Comparison of ENCODE assay signal across 18 cellular contexts in genomic region chr11:74673956-74674355, GRCh38. TPM values are rescaled to one million over a fixed set of nuclear protein-coding genes. Genes with fewer than 3 reads are reported as not detected.
DNase-seq lines count a peak whose midpoint lies in the region; ATAC-seq and TF ChIP-seq lines count a peak whose summit lies in the region.
"Had no signal": no experiment of that assay in that cellular context is flagged by ENCODE, and none has a peak within 500 bp of the region (broad histone marks: within the 10 kb centered on the region; RNA-seq: fewer than 3 reads in every experiment).

No MANE protein-coding gene starts in this region.

- CTCF ChIA-PET in IMR-90 (lab: Yijun Ruan, JAX), result interaction anchor here (3.0 kb wide), 1 partner anchor 28 kb away, joined by 11 read pairs; no protein-coding TSS in a partner anchor
- CTCF ChIA-PET in activated CD4-positive, alpha-beta memory T cell treated with anti-CD3 and anti-CD28 coated beads, Interleukin-2, amount 10 ng/mL, durations not matched to agents 7 days and 5 days (lab: Charles Lee), result no interaction called here

- BruUV-seq in IMR-90 (replicated peaks; lab: Mats Ljungman, UMichigan), result no TSS peak

- TF ChIP-seq RAD21 in IMR-90 (IDR thresholded peaks at IDR 0.05; ENCODE audit: low read length), result no peak

- H3K27ac ChIP-seq in IMR-90 (ENCODE audit: insufficient read depth, low read length), result peak overlapping the region; percentile 89
- peak overlapping the region; percentile 99 for H3K27ac ChIP-seq in brain microvascular endothelial cell
- peak overlapping the region in 3 of 8 donors; percentile 37 to 71 (median 68) for H3K27ac ChIP-seq in spleen
- H3K27ac ChIP-seq: BLaER1 treated with 17β-estradiol and CSF1 and Interleukin-3, amounts not matched to agents 10 nM and 100 nM; WERI-Rb-1 had no signal

- H4K5ac ChIP-seq in IMR-90 (ENCODE audit: low read depth, low read length), result peak overlapping the region; percentile 78

- H4K20me1 ChIP-seq in IMR-90 (ENCODE audit: insufficient read depth, low read length), result no peaks in the 10 kb centered on the region
- H4K20me1 ChIP-seq: BLaER1 treated with 17β-estradiol and CSF1 and Interleukin-3, amounts not matched to agents 10 nM and 100 nM had no signal

- peak overlapping the region; percentile 98 for H2BK5ac ChIP-seq in IMR-90 (ENCODE audit: low read depth, low read length, poor library complexity, severe bottlenecking)

- H3K14ac ChIP-seq in IMR-90 (replicated peaks; ENCODE audit: low read depth, low read length), result peak overlapping the region; percentile 83

- H3K9me3 Mint-ChIP-seq in mesothelial cell of epicardium, result peaks cover 3% of the 10 kb centered on the region
- no peaks in the 10 kb centered on the region for H3K9me3 Mint-ChIP-seq in activated CD4-positive, alpha-beta memory T cell treated with anti-CD3 and anti-CD28 coated beads, Interleukin-2, amount 10 ng/mL, durations not matched to agents 7 days and 5 days
- H3K9me3 Mint-ChIP-seq: stimulated activated naive CD8-positive, alpha-beta T cell treated with anti-CD3 and anti-CD28 coated beads, Interleukin-15, Interleukin-2, amounts not matched to agents 100 ng/mL and 50 ng/mL, for 24 hours had no signal

- no peak for TF ChIP-seq CTCF in IMR-90 (conservative IDR thresholded peaks at IDR 0.05; ENCODE audit: low read depth, low read length)
- no peak for TF ChIP-seq CTCF in brain microvascular endothelial cell (IDR thresholded peaks at IDR 0.05; ENCODE audit: low read depth, low read length, missing control alignments)
- no peak for TF ChIP-seq CTCF in mesothelial cell of epicardium (IDR thresholded peaks at IDR 0.05; ENCODE audit: unreplicated experiment)
- TF ChIP-seq CTCF in spleen (IDR thresholded peaks at IDR 0.05 in 8 of 11, conservative IDR thresholded peaks at IDR 0.05 in 3 of 11), result no peak

- H3K9me3 ChIP-seq in IMR-90 (ENCODE audit: control insufficient read depth, insufficient read depth, low read length), result peaks cover 2% of the 10 kb centered on the region; the same call in 1 of the 2 replicates
- H3K9me3 ChIP-seq in spleen, result no peaks in the 10 kb centered on the region

- peak overlapping the region; percentile 94 for H2BK120ac ChIP-seq in IMR-90 (ENCODE audit: low read depth, low read length)

- H3K79me1 ChIP-seq in IMR-90 (ENCODE audit: low read depth in 1 of 2, low read length in 2 of 2), result no peaks in the 10 kb centered on the region; a peak in 1 of 4 replicates

- H2AK5ac ChIP-seq in IMR-90 (ENCODE audit: low read depth, low read length), result peak overlapping the region; percentile 93

- H3K4me2 ChIP-seq in IMR-90 (ENCODE audit: low read depth, low read length), result peak overlapping the region; percentile 48; the same call in 1 of the 2 replicates

- no peaks in the 10 kb centered on the region for H3K27me3 ChIP-seq in IMR-90 (ENCODE audit: control insufficient read depth, insufficient read depth, low read length)
- H3K27me3 ChIP-seq in brain microvascular endothelial cell (replicated peaks), result no peaks in the 10 kb centered on the region
- no peaks in the 10 kb centered on the region for H3K27me3 ChIP-seq in spleen (replicated peaks in 1 of 7)
- H3K27me3 ChIP-seq: BLaER1 treated with 17β-estradiol and CSF1 and Interleukin-3, amounts not matched to agents 10 nM and 100 nM had no signal

- H3K4me1 ChIP-seq in IMR-90 (ENCODE audit: control insufficient read depth, insufficient read depth, low read length), result peaks cover 24% of the 10 kb centered on the region
- H3K4me1 ChIP-seq in spleen, result peaks cover 0 to 19% (median 7%) of the 10 kb centered on the region in 6 donors

- no peak overlapping the region for H3K4me3 Mint-ChIP-seq in mesothelial cell of epicardium
- H3K4me3 Mint-ChIP-seq in activated CD4-positive, alpha-beta memory T cell treated with anti-CD3 and anti-CD28 coated beads, Interleukin-2, amount 10 ng/mL, durations not matched to agents 7 days and 5 days, result no peak overlapping the region
- H3K4me3 Mint-ChIP-seq: stimulated activated naive CD8-positive, alpha-beta T cell treated with anti-CD3 and anti-CD28 coated beads, Interleukin-15, Interleukin-2, amounts not matched to agents 100 ng/mL and 50 ng/mL, for 24 hours had no signal

- in situ Hi-C loops in IMR-90 (cut with MboI; ENCODE audit: low sequenced_read_pairs) (no loop called here), brain microvascular endothelial cell (cut with HindIII; ENCODE audit: low pct_ligation_motif_present, low sequenced_read_pairs) (no loop called here)

- peak overlapping the region; percentile 73; the same call in 2 of the 3 replicates for H2BK15ac ChIP-seq in IMR-90 (ENCODE audit: low read depth, low read length)

- TF ChIP-seq POLR2A in IMR-90 (IDR thresholded peaks at IDR 0.05; ENCODE audit: low read depth, low read length), result 0 out of 2 replicates have a peak, but pooled peaks have one; percentile 4
- no peak for TF ChIP-seq POLR2A in spleen (IDR thresholded peaks at IDR 0.05)

- H3K18ac ChIP-seq in IMR-90 (ENCODE audit: low read depth, low read length), result peak overlapping the region; percentile 83

- ATAC-seq in IMR-90 (ENCODE audit: low read depth), result no peak
- no peak for ATAC-seq in HG03045 (IDR thresholded peaks at IDR 0.05; ENCODE audit: unreplicated experiment)

- 82% methylated on average over 4 of the region's 6 CpGs; no CpG with 5 or more reads in 1 of the 2 experiments for WGBS in IMR-90 (ENCODE audit: extremely low coverage in 2 of 2, insufficient read length in 1 of 2), 2 experiments
- WGBS in spleen, 5 donors, result 89 to 96% (median 95%) methylated on average over 6 of the region's 6 CpGs

- H4K91ac ChIP-seq in IMR-90 (ENCODE audit: insufficient read depth, low read depth, low read length), result peak overlapping the region; percentile 97; the same call in 1 of the 2 replicates

- peak overlapping the region; percentile 47 for H3K9ac ChIP-seq in IMR-90 (ENCODE audit: low read depth, low read length)
- H3K9ac ChIP-seq: BLaER1 treated with 17β-estradiol and CSF1 and Interleukin-3, amounts not matched to agents 10 nM and 100 nM had no signal

- POLR2A ChIA-PET in IMR-90 (lab: Charles Lee; ENCODE audit: unreplicated experiment), result no interaction called here
- POLR2A ChIA-PET in activated CD4-positive, alpha-beta memory T cell treated with anti-CD3 and anti-CD28 coated beads, Interleukin-2, amount 10 ng/mL, durations not matched to agents 7 days and 5 days (lab: Charles Lee), result no interaction called here

- no peak overlapping the region for H2AFZ ChIP-seq in IMR-90 (replicated peaks; ENCODE audit: low read length, poor library complexity)

- peak overlapping the region; percentile 54 to 92 for H4K8ac ChIP-seq in IMR-90 (ENCODE audit: low read depth in 2 of 2, low read length in 2 of 2)

- peak overlapping the region; percentile 59 for H3K56ac ChIP-seq in IMR-90 (ENCODE audit: extremely low read depth, insufficient read depth, low read length)

- no peaks in the 10 kb centered on the region for H3K27me3 Mint-ChIP-seq in mesothelial cell of epicardium (ENCODE audit: low read depth)
- no peaks in the 10 kb centered on the region for H3K27me3 Mint-ChIP-seq in activated CD4-positive, alpha-beta memory T cell treated with anti-CD3 and anti-CD28 coated beads, Interleukin-2, amount 10 ng/mL, durations not matched to agents 7 days and 5 days
- H3K27me3 Mint-ChIP-seq: stimulated activated naive CD8-positive, alpha-beta T cell treated with anti-CD3 and anti-CD28 coated beads, Interleukin-15, Interleukin-2, amounts not matched to agents 100 ng/mL and 50 ng/mL, for 24 hours had no signal

- H3K4me3 ChIP-seq in IMR-90 (ENCODE audit: insufficient read depth, low read depth, low read length) (no peak overlapping the region), brain microvascular endothelial cell (ENCODE audit: low read depth, low read length) (no peak overlapping the region), spleen (no peak overlapping the region)
- H3K4me3 ChIP-seq: BLaER1 treated with 17β-estradiol and CSF1 and Interleukin-3, amounts not matched to agents 10 nM and 100 nM had no signal

- peak overlapping the region; percentile 92 for H3K4ac ChIP-seq in IMR-90 (ENCODE audit: low read depth, low read length)

- H3K4me1 Mint-ChIP-seq in mesothelial cell of epicardium, result peaks cover 9% of the 10 kb centered on the region
- H3K4me1 Mint-ChIP-seq in activated CD4-positive, alpha-beta memory T cell treated with anti-CD3 and anti-CD28 coated beads, Interleukin-2, amount 10 ng/mL, durations not matched to agents 7 days and 5 days, result no peaks in the 10 kb centered on the region

- H3K27ac Mint-ChIP-seq in mesothelial cell of epicardium, result peak overlapping the region; percentile 36
- H3K27ac Mint-ChIP-seq in activated CD4-positive, alpha-beta memory T cell treated with anti-CD3 and anti-CD28 coated beads, Interleukin-2, amount 10 ng/mL, durations not matched to agents 7 days and 5 days, result no peak overlapping the region
- H3K27ac Mint-ChIP-seq: stimulated activated naive CD8-positive, alpha-beta T cell treated with anti-CD3 and anti-CD28 coated beads, Interleukin-15, Interleukin-2, amounts not matched to agents 100 ng/mL and 50 ng/mL, for 24 hours had no signal

- H3K9me1 ChIP-seq in IMR-90 (ENCODE audit: insufficient read depth, low read length), result peaks cover 15% of the 10 kb centered on the region

- peak overlapping the region; percentile 96 for H2BK20ac ChIP-seq in IMR-90 (ENCODE audit: low read depth, low read length)

- no peaks in the 10 kb centered on the region for H3K36me3 ChIP-seq in IMR-90 (ENCODE audit: control insufficient read depth, insufficient read depth, low read length)
- no peaks in the 10 kb centered on the region for H3K36me3 ChIP-seq in brain microvascular endothelial cell (replicated peaks)
- H3K36me3 ChIP-seq in spleen, result no peaks in the 10 kb centered on the region
- H3K36me3 ChIP-seq: BLaER1 treated with 17β-estradiol and CSF1 and Interleukin-3, amounts not matched to agents 10 nM and 100 nM; WERI-Rb-1 had no signal

- peak overlapping the region; percentile 77; the same call in 1 of the 2 replicates for H3K23ac ChIP-seq in IMR-90 (ENCODE audit: low read depth, low read length)

- DNase-seq in IMR-90 (no peak), brain microvascular endothelial cell (no peak), mesothelial cell of epicardium (ENCODE audit: low spot score in 2 of 2, unreplicated experiment in 2 of 2) (no peak), spleen (peak; percentile 37), NCI-H187 treated with DMSO at 0.1 percent for 48 hours (lab: John Stamatoyannopoulos, UW) (no peak), HUDEP-2 (lab: John Stamatoyannopoulos, UW; ENCODE audit: unreplicated experiment in 76 of 76) (no peak)
- DNase-seq in activated CD4-positive, alpha-beta memory T cell treated with anti-CD3 and anti-CD28 coated beads, Interleukin-2, amount 10 ng/mL, durations not matched to agents 7 days and 5 days, result no peak
- DNase-seq: activated naive CD4-positive, alpha-beta T cell treated with Interleukin-2 at 50 U/mL for 16 hours; NCI-H1048; NCI-H2227 treated with DMSO at 0.1 percent for 48 hours; WERI-Rb-1 had no signal

- dilution Hi-C loops in IMR-90 (cut with HindIII; ENCODE audit: low sequenced_read_pairs, unreplicated experiment), result no loop called here

- H3K36me3 Mint-ChIP-seq in mesothelial cell of epicardium, result no peaks in the 10 kb centered on the region
- H3K36me3 Mint-ChIP-seq in activated CD4-positive, alpha-beta memory T cell treated with anti-CD3 and anti-CD28 coated beads, Interleukin-2, amount 10 ng/mL, durations not matched to agents 7 days and 5 days (ENCODE audit: low read depth), result no peaks in the 10 kb centered on the region

- intact Hi-C loops in IMR-90 (cut with micrococcal nuclease), result loop anchor here (1.0 kb wide), 2 partner anchors 24 to 52 kb away; no protein-coding TSS in a partner anchor
- intact Hi-C loops in spleen (cut with DNase I; ENCODE audit: low total_unique reads), result no loop called here

- H2AK9ac ChIP-seq in IMR-90 (replicated peaks; ENCODE audit: low read depth, low read length, poor library complexity), result peak overlapping the region; percentile 79

RNA-seq across cellular contexts. Expression of gene CHRDL2, which starts 57.3 kb away (rescaled TPM):
- total RNA-seq in IMR-90 (2012; rRNA removed) (not detected in 2 replicates), mesothelial cell of epicardium (0.45 to 0.65 TPM in 2 of 3 replicates, not detected in the other), spleen (1 to 10 TPM in 3 of 7 donors, not detected in 4; 1.5 to 2.2 (median 1.7) TPM)
- polyA plus RNA-seq in IMR-90 (2012; rRNA removed) (0.37 and 0.80 TPM in 2 replicates), spleen (under 1 TPM in 2 of 3 donors, not detected in 1; 0.24 to 0.91 TPM)
- 0.95 and 2.3 TPM in 2 replicates for polyA plus RNA-seq in IMR-90 (2012; cell fraction: cytosol; rRNA removed)
- polyA plus RNA-seq in IMR-90 (2012; cell fraction: nucleus; rRNA removed; ENCODE audit: low replicate concordance), result 0.64 and 0.66 TPM in 2 replicates
- total RNA-seq in activated CD4-positive, alpha-beta memory T cell treated with anti-CD3 and anti-CD28 coated beads, Interleukin-2, amount 10 ng/mL, durations not matched to agents 7 days and 5 days, result not detected
- total RNA-seq: glomerular endothelial cell, HepG2, myocyte had no signal
- polyA plus RNA-seq: keratinocyte had no signal
